29 cellular contexts compared by ENCODE assay signal in the genomic region with DNA sequence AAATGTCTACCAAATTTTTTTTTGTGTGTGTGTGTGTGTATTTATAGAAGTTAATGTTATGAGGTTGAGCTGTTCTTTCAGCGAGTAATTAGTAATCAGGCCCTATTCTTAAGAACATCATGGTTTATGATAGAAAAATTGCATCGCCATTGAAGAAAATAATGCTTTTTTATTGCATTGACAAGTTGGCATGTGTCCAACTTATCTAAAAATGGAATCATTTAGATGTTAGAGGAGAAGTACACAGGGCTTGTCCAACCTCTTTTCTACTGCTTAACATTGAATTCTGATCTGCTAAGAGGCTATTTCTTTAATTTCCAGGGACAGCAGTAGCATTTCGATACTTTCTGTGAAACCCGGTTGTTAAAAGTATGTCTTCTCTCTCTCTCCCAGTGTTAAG.
"Had no signal": no experiment of that assay in that cellular context is flagged by ENCODE, and none has a peak within 500 bp of the region (broad histone marks: within the 10 kb centered on the region; RNA-seq: fewer than 3 reads in every experiment).

No MANE protein-coding gene starts in this region.

- H3K9me3 ChIP-seq: adrenal gland, breast epithelium, colonic mucosa, esophagus squamous epithelium, gastroesophageal sphincter, heart right ventricle had no signal

- H3K36me3 ChIP-seq: adrenal gland, breast epithelium, cardiac muscle cell, colonic mucosa, esophagus squamous epithelium, gastroesophageal sphincter, heart right ventricle had no signal

- H3K4me3 ChIP-seq: adrenal gland, breast epithelium, cardiac muscle cell, colonic mucosa, esophagus squamous epithelium, gastroesophageal sphincter, heart right ventricle, hepatocyte had no signal

- H3K27me3 ChIP-seq: adrenal gland, breast epithelium, cardiac muscle cell, colonic mucosa, esophagus squamous epithelium, gastroesophageal sphincter, heart right ventricle, hepatocyte had no signal

- H3K27ac ChIP-seq: adrenal gland, breast epithelium, cardiac muscle cell, colonic mucosa, epithelial cell of prostate, esophagus squamous epithelium, gastroesophageal sphincter, heart right ventricle, hepatocyte had no signal

- H2AFZ ChIP-seq: hepatocyte had no signal

- DNase-seq: activated CD4-positive, alpha-beta memory T cell treated with anti-CD3 and anti-CD28 coated beads for 36 hours; activated CD4-positive, alpha-beta T cell treated with anti-CD3 and anti-CD28 coated beads for 36 hours; activated CD4-positive, alpha-beta T cell treated with anti-CD3 and anti-CD28 coated beads, Interleukin-2, amount 10 ng/mL, durations not matched to agents 24 days and 14 days; activated CD4-positive, CD25-positive, alpha-beta regulatory T cell; activated CD4-positive, CD25-positive, alpha-beta regulatory T cell treated with anti-CD3 and anti-CD28 coated beads, Interleukin-2, amount 50 U/mL, for 72 hours; activated CD8-positive, alpha-beta memory T cell treated with anti-CD3 and anti-CD28 coated beads, Interleukin-2, amount 10 ng/mL, durations not matched to agents 7 days and 5 days; activated CD8-positive, alpha-beta memory T cell treated with anti-CD3 and anti-CD28 coated beads, Interleukin-2, amount 50 U/mL, for 4 hours; activated CD8-positive, alpha-beta T cell treated with anti-CD3 and anti-CD28 coated beads, Interleukin-2, amount 10 ng/mL, durations not matched to agents 7 days and 5 days; activated effector memory CD4-positive, alpha-beta T cell treated with anti-CD3 and anti-CD28 coated beads, Interleukin-2, amount 50 U/mL, for 16 hours; activated naive CD4-positive, alpha-beta T cell treated with anti-CD3 and anti-CD28 coated beads for 36 hours; activated naive CD8-positive, alpha-beta T cell treated with anti-CD3 and anti-CD28 coated beads for 36 hours; activated naive CD8-positive, alpha-beta T cell treated with anti-CD3 and anti-CD28 coated beads, Interleukin-2, amount 50 U/mL, for 24 hours; activated T-cell treated with anti-CD3 and anti-CD28 coated beads, Interleukin-2, amount 50 U/mL, for 1 hour; activated T-cell treated with anti-CD3 and anti-CD28 coated beads, Interleukin-2, amount 50 U/mL, for 48 hours; adrenal gland; amygdala; aorta; central memory CD4-positive, alpha-beta T cell; cerebellar nuclear complex; colonic mucosa; effector CD8-positive, alpha-beta T cell; esophagus squamous epithelium; foreskin melanocyte; heart right ventricle had no signal

- H3K4me1 ChIP-seq: adrenal gland, breast epithelium, colonic mucosa, esophagus squamous epithelium, gastroesophageal sphincter had no signal

- H3K4me2 ChIP-seq: hepatocyte had no signal

- H3K79me2 ChIP-seq: hepatocyte had no signal
